Comparison of ENCODE assay signal across 31 cellular contexts in the genomic region with DNA sequence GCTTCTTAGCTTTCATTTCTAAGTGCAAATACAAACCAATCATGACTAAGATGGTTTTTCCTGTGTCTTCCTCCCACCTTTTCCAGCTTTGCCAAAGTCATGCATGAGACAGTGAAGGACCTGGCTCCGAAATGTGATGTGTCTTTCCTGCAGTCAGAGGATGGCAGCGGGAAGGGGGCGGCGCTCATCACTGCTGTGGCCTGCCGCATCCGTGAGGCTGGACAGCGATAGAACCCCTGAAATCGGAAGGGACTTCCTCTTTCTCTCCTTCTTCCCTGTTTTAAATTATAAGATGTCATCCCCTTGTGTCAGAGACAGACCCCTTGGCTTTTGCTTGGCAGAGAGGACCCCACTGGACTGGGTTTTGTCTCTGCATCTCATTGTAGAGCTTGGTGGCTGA.
"Had no signal": no experiment of that assay in that cellular context is flagged by ENCODE, and none has a peak within 500 bp of the region (broad histone marks: within the 10 kb centered on the region; RNA-seq: fewer than 3 reads in every experiment).

No MANE protein-coding gene starts in this region.

- H3K4me3 ChIP-seq: adrenal gland, body of pancreas, colonic mucosa had no signal

- ATAC-seq: activated CD4-positive, alpha-beta T cell treated with anti-CD3 and anti-CD28 coated beads for 36 hours; activated CD8-positive, alpha-beta memory T cell treated with anti-CD3 and anti-CD28 coated beads, Interleukin-2, amount 10 ng/mL, durations not matched to agents 7 days and 5 days; activated CD8-positive, alpha-beta T cell treated with anti-CD3 and anti-CD28 coated beads, Interleukin-2, amount 10 ng/mL, durations not matched to agents 7 days and 5 days; activated naive CD8-positive, alpha-beta T cell treated with anti-CD3 and anti-CD28 coated beads, Interleukin-2, amount 50 U/mL, for 24 hours; body of pancreas; esophagus mucosa; T-helper 17 cell had no signal

- H3K9me3 ChIP-seq: adrenal gland, body of pancreas, colonic mucosa had no signal

- H3K4me1 Mint-ChIP-seq: activated B cell treated with CpG ODN at 0.5 μM for 24 hours; activated CD4-positive, alpha-beta T cell treated with anti-CD3 and anti-CD28 coated beads for 36 hours; activated CD4-positive, alpha-beta T cell treated with anti-CD3 and anti-CD28 coated beads, Interleukin-2, amount 10 ng/mL, durations not matched to agents 24 days and 14 days; activated CD8-positive, alpha-beta memory T cell treated with anti-CD3 and anti-CD28 coated beads, Interleukin-2, amount 10 ng/mL, durations not matched to agents 7 days and 5 days; activated naive CD4-positive, alpha-beta T cell treated with anti-CD3 and anti-CD28 coated beads, Interleukin-2, amount 50 U/mL, for 24 hours; activated naive CD8-positive, alpha-beta T cell treated with anti-CD3 and anti-CD28 coated beads for 36 hours had no signal

- H3K9me3 Mint-ChIP-seq: activated naive CD4-positive, alpha-beta T cell treated with anti-CD3 and anti-CD28 coated beads, Interleukin-2, amount 50 U/mL, for 24 hours; activated naive CD8-positive, alpha-beta T cell treated with anti-CD3 and anti-CD28 coated beads, Interleukin-2, amount 50 U/mL, for 24 hours had no signal

- H3K36me3 ChIP-seq: adrenal gland had no signal

- H3K27me3 Mint-ChIP-seq: activated B cell treated with CpG ODN at 0.5 μM for 24 hours; activated CD4-positive, alpha-beta memory T cell treated with anti-CD3 and anti-CD28 coated beads for 36 hours; activated CD4-positive, alpha-beta T cell treated with anti-CD3 and anti-CD28 coated beads for 36 hours; activated CD4-positive, alpha-beta T cell treated with anti-CD3 and anti-CD28 coated beads, Interleukin-2, amount 10 ng/mL, durations not matched to agents 24 days and 14 days; activated CD8-positive, alpha-beta memory T cell treated with anti-CD3 and anti-CD28 coated beads, Interleukin-2, amount 10 ng/mL, durations not matched to agents 7 days and 5 days; activated naive CD4-positive, alpha-beta T cell treated with anti-CD3 and anti-CD28 coated beads, Interleukin-2, amount 50 U/mL, for 24 hours; activated naive CD8-positive, alpha-beta T cell treated with anti-CD3 and anti-CD28 coated beads for 36 hours; activated naive CD8-positive, alpha-beta T cell treated with anti-CD3 and anti-CD28 coated beads, Interleukin-2, amount 50 U/mL, for 24 hours; T-helper 17 cell had no signal

- H3K4me3 Mint-ChIP-seq: activated B cell treated with CpG ODN at 0.5 μM for 24 hours; activated CD4-positive, alpha-beta memory T cell treated with anti-CD3 and anti-CD28 coated beads for 36 hours; activated CD4-positive, alpha-beta T cell treated with anti-CD3 and anti-CD28 coated beads for 36 hours; activated CD4-positive, alpha-beta T cell treated with anti-CD3 and anti-CD28 coated beads, Interleukin-2, amount 10 ng/mL, durations not matched to agents 24 days and 14 days; activated CD8-positive, alpha-beta memory T cell treated with anti-CD3 and anti-CD28 coated beads, Interleukin-2, amount 10 ng/mL, durations not matched to agents 7 days and 5 days; activated CD8-positive, alpha-beta T cell treated with anti-CD3 and anti-CD28 coated beads, Interleukin-2, amount 10 ng/mL, durations not matched to agents 7 days and 5 days; activated naive CD4-positive, alpha-beta T cell treated with anti-CD3 and anti-CD28 coated beads for 36 hours; activated naive CD4-positive, alpha-beta T cell treated with anti-CD3 and anti-CD28 coated beads, Interleukin-2, amount 50 U/mL, for 24 hours; activated naive CD8-positive, alpha-beta T cell treated with anti-CD3 and anti-CD28 coated beads for 36 hours; activated naive CD8-positive, alpha-beta T cell treated with anti-CD3 and anti-CD28 coated beads, Interleukin-2, amount 50 U/mL, for 24 hours; activated T-helper 1 cell treated with anti-CD3 and anti-CD28 coated beads, Interleukin-12 subunit alpha, Interleukin-12 subunit beta, Interleukin-2, Interleukin-4 antibody, amounts not matched to agents 30 ng/mL and 10 ng/mL and 1 ng/mL, durations not matched to agents 14 hours and 24 hours and 36 hours; T-helper 17 cell; T-helper 2 cell treated with Interferon-gamma antibody and Interleukin-4, amounts not matched to agents 5 μg/mL and 100 μg/mL, for 36 hours had no signal

- H3K4me1 ChIP-seq: adrenal gland, body of pancreas, colonic mucosa had no signal

- H3K27ac ChIP-seq: adrenal gland, body of pancreas, colonic mucosa, WERI-Rb-1 had no signal

- DNase-seq: activated B cell treated with CpG ODN at 0.5 μM for 24 hours; activated CD4-positive, alpha-beta memory T cell treated with anti-CD3 and anti-CD28 coated beads for 36 hours; activated CD4-positive, alpha-beta T cell treated with anti-CD3 and anti-CD28 coated beads for 36 hours; activated CD4-positive, alpha-beta T cell treated with anti-CD3 and anti-CD28 coated beads, Interleukin-2, amount 10 ng/mL, durations not matched to agents 24 days and 14 days; activated CD4-positive, CD25-positive, alpha-beta regulatory T cell treated with anti-CD3 and anti-CD28 coated beads, Interleukin-2, amount 50 U/mL, for 72 hours; activated CD8-positive, alpha-beta memory T cell treated with anti-CD3 and anti-CD28 coated beads, Interleukin-2, amount 10 ng/mL, durations not matched to agents 7 days and 5 days; activated CD8-positive, alpha-beta memory T cell treated with anti-CD3 and anti-CD28 coated beads, Interleukin-2, amount 50 U/mL, for 4 hours; activated CD8-positive, alpha-beta T cell treated with anti-CD3 and anti-CD28 coated beads, Interleukin-2, amount 10 ng/mL, durations not matched to agents 7 days and 5 days; activated effector memory CD4-positive, alpha-beta T cell treated with anti-CD3 and anti-CD28 coated beads, Interleukin-2, amount 50 U/mL, for 16 hours; activated naive CD4-positive, alpha-beta T cell treated with anti-CD3 and anti-CD28 coated beads for 36 hours; activated naive CD8-positive, alpha-beta T cell treated with anti-CD3 and anti-CD28 coated beads for 36 hours; activated naive CD8-positive, alpha-beta T cell treated with anti-CD3 and anti-CD28 coated beads, Interleukin-2, amount 50 U/mL, for 24 hours; activated T-cell treated with anti-CD3 and anti-CD28 coated beads, Interleukin-2, amount 50 U/mL, for 1 hour; activated T-cell treated with anti-CD3 and anti-CD28 coated beads, Interleukin-2, amount 50 U/mL, for 48 hours; adrenal gland; amygdala; aorta; body of pancreas; caudate nucleus; colonic mucosa; effector CD8-positive, alpha-beta T cell; foreskin fibroblast; head of caudate nucleus; T-helper 17 cell; T1000; WERI-Rb-1 had no signal

- H3K27me3 ChIP-seq: adrenal gland, body of pancreas, colonic mucosa had no signal

- H3K27ac Mint-ChIP-seq: activated B cell treated with CpG ODN at 0.5 μM for 24 hours; activated CD4-positive, alpha-beta memory T cell treated with anti-CD3 and anti-CD28 coated beads for 36 hours; activated CD4-positive, alpha-beta T cell treated with anti-CD3 and anti-CD28 coated beads for 36 hours; activated CD4-positive, alpha-beta T cell treated with anti-CD3 and anti-CD28 coated beads, Interleukin-2, amount 10 ng/mL, durations not matched to agents 24 days and 14 days; activated CD8-positive, alpha-beta memory T cell treated with anti-CD3 and anti-CD28 coated beads, Interleukin-2, amount 10 ng/mL, durations not matched to agents 7 days and 5 days; activated CD8-positive, alpha-beta T cell treated with anti-CD3 and anti-CD28 coated beads, Interleukin-2, amount 10 ng/mL, durations not matched to agents 7 days and 5 days; activated naive CD4-positive, alpha-beta T cell treated with anti-CD3 and anti-CD28 coated beads for 36 hours; activated naive CD4-positive, alpha-beta T cell treated with anti-CD3 and anti-CD28 coated beads, Interleukin-2, amount 50 U/mL, for 24 hours; activated naive CD8-positive, alpha-beta T cell treated with anti-CD3 and anti-CD28 coated beads for 36 hours; activated naive CD8-positive, alpha-beta T cell treated with anti-CD3 and anti-CD28 coated beads, Interleukin-2, amount 50 U/mL, for 24 hours; activated T-helper 1 cell treated with anti-CD3 and anti-CD28 coated beads, Interleukin-12 subunit alpha, Interleukin-12 subunit beta, Interleukin-2, Interleukin-4 antibody, amounts not matched to agents 30 ng/mL and 10 ng/mL and 1 ng/mL, durations not matched to agents 14 hours and 24 hours and 36 hours; activated T-helper 2 cell treated with anti-CD3 and anti-CD28 coated beads, Interferon-gamma antibody, Interleukin-2, Interleukin-4, amounts not matched to agents 10 μg/mL and 5 μg/mL and 100 μg/mL, durations not matched to agents 14 hours and 24 hours and 36 hours; T-helper 17 cell; T-helper 2 cell treated with Interferon-gamma antibody and Interleukin-4, amounts not matched to agents 5 μg/mL and 100 μg/mL, for 36 hours had no signal
